In genomic region chr20:8019998-8020247, GRCh38 we compare ENCODE assay signal across 1 cellular context.
TF ChIP-seq lines count a peak whose summit lies in the region.

No MANE protein-coding gene starts in this region.

TF ChIP-seq in IMR-90, 13 proteins besides CTCF, POLR2A, EP300 and RAD21 (continued from another document):
- no peak for TF ChIP-seq MAZ (IDR thresholded peaks at IDR 0.05; ENCODE audit: borderline replicate concordance, low read depth, low read length)
